Comparison of ENCODE assay signal across 17 cellular contexts in the genomic region with DNA sequence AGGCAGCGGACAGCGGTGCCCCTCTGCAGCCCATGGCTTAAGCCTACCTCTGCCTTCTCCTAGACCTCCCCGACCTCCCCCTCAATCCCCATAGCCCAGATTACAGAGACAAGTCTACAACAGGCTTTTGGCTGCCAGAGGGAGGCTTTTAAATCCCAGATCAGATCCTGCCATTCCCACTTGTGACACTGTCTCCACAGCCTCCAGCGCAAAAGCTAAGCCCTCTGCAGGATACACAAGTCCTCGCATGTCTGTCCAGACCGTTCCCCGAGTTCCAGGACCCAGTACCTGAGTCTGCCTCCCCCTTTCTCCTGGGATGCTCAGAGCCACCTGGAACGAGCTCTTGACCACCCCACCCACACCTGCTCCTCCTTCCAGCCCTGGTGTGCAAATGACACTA.
"Had no signal": no experiment of that assay in that cellular context is flagged by ENCODE, and none has a peak within 500 bp of the region (broad histone marks: within the 10 kb centered on the region; RNA-seq: fewer than 3 reads in every experiment).

No MANE protein-coding gene starts in this region.

- H3K4me3 Mint-ChIP-seq: activated CD4-positive, alpha-beta T cell treated with anti-CD3 and anti-CD28 coated beads, Interleukin-2, amount 10 ng/mL, durations not matched to agents 7 days and 5 days; activated CD8-positive, alpha-beta T cell treated with anti-CD3 and anti-CD28 coated beads, Interleukin-2, amount 10 ng/mL, durations not matched to agents 7 days and 5 days; activated T-cell treated with anti-CD3 and anti-CD28 coated beads, Interleukin-2, amount 50 U/mL, for 24 hours; effector memory CD8-positive, alpha-beta T cell; natural killer cell had no signal

- H3K27me3 ChIP-seq: adrenal gland had no signal

- DNase-seq: activated CD4-positive, alpha-beta T cell treated with anti-CD3 and anti-CD28 coated beads, Interleukin-2, amount 10 ng/mL, durations not matched to agents 7 days and 5 days; activated CD8-positive, alpha-beta T cell treated with anti-CD3 and anti-CD28 coated beads, Interleukin-2, amount 10 ng/mL, durations not matched to agents 7 days and 5 days; activated effector memory CD4-positive, alpha-beta T cell treated with Interleukin-2 at 50 U/mL for 16 hours; activated T-cell treated with anti-CD3 and anti-CD28 coated beads, Interleukin-2, amount 50 U/mL, for 24 hours; dermis blood vessel endothelial cell; effector memory CD8-positive, alpha-beta T cell; foreskin fibroblast; hippocampal formation; islet precursor cell; lower lobe of right lung; natural killer cell; SK-N-SH; T-helper 9 cell had no signal

- H3K27ac ChIP-seq: lower lobe of right lung, thoracic aorta had no signal

- H3K9me3 Mint-ChIP-seq: activated CD4-positive, alpha-beta T cell treated with anti-CD3 and anti-CD28 coated beads, Interleukin-2, amount 10 ng/mL, durations not matched to agents 7 days and 5 days; activated naive CD4-positive, alpha-beta T cell treated with anti-CD3 and anti-CD28 coated beads, Interleukin-2, amount 50 U/mL, for 72 hours; activated T-cell treated with anti-CD3 and anti-CD28 coated beads, Interleukin-2, amount 50 U/mL, for 24 hours; effector memory CD8-positive, alpha-beta T cell; natural killer cell had no signal

- H3K27ac Mint-ChIP-seq: activated CD8-positive, alpha-beta T cell treated with anti-CD3 and anti-CD28 coated beads, Interleukin-2, amount 10 ng/mL, durations not matched to agents 7 days and 5 days; activated T-cell treated with anti-CD3 and anti-CD28 coated beads, Interleukin-2, amount 50 U/mL, for 24 hours; natural killer cell had no signal

- H3K27me3 Mint-ChIP-seq: activated CD4-positive, alpha-beta T cell treated with anti-CD3 and anti-CD28 coated beads, Interleukin-2, amount 10 ng/mL, durations not matched to agents 7 days and 5 days; activated T-cell treated with anti-CD3 and anti-CD28 coated beads, Interleukin-2, amount 50 U/mL, for 24 hours; effector memory CD8-positive, alpha-beta T cell had no signal

- H3K9me3 ChIP-seq: adrenal gland, lower lobe of right lung, SK-N-SH, thoracic aorta had no signal

- H3K36me3 Mint-ChIP-seq: activated naive CD4-positive, alpha-beta T cell treated with anti-CD3 and anti-CD28 coated beads, Interleukin-2, amount 50 U/mL, for 72 hours; natural killer cell had no signal

- H3K9ac ChIP-seq: SK-N-SH had no signal

- H3K4me2 ChIP-seq: SK-N-SH had no signal

- H3K4me3 ChIP-seq: adrenal gland, lower lobe of right lung, thoracic aorta had no signal

- H3K4me1 Mint-ChIP-seq: natural killer cell had no signal

- ATAC-seq: activated CD4-positive, CD25-positive, alpha-beta regulatory T cell treated with anti-CD3 and anti-CD28 coated beads, Interleukin-2, amount 50 U/mL, for 24 hours; activated CD8-positive, alpha-beta T cell treated with anti-CD3 and anti-CD28 coated beads, Interleukin-2, amount 10 ng/mL, durations not matched to agents 7 days and 5 days; activated naive CD4-positive, alpha-beta T cell treated with anti-CD3 and anti-CD28 coated beads, Interleukin-2, amount 50 U/mL, for 72 hours; effector memory CD8-positive, alpha-beta T cell; natural killer cell had no signal
